In the genomic region with DNA sequence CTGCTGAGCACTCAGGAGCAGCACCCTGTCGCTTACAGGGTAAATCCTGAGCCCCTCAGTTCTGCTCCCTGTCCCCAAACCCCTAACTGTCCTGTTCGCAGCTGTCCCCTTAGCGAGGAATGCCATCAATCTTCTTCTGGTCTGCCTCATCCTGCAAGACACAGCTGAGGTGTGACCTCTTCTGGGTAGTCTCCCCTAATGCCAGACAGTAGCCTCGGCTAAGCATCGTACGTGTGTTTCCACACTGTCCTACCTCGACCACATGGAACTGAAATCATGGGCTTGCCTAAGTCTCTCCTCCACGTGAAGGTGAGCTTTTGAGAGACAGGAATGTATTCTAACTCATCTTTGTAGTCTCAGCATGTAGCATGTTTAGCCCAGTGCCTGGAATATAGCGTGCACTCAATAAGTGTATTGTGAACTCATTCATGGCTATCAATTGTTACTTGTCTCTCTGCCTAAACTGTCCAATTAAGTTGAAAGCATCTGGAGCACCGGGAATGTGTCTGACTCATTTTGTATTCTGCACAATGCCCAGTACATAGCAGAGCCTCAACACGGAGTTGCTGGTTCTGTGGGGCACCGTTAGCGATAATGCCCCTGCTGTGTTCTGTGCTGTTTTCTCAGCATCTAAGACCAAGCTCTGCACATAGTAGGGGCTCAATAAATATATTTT, we compare ENCODE assay signal across 26 cellular contexts.
DNase-seq lines count a peak whose midpoint lies in the region; ATAC-seq and TF ChIP-seq lines count a peak whose summit lies in the region.
"Had no signal": no experiment of that assay in that cellular context is flagged by ENCODE, and none has a peak within 500 bp of the region (broad histone marks: within the 10 kb centered on the region; RNA-seq: fewer than 3 reads in every experiment).

No MANE protein-coding gene starts in this region.

- H3K36me3 ChIP-seq in HEK293 (ENCODE audit: control insufficient read depth in 2 of 2, insufficient read depth in 1 of 2, low read length in 2 of 2): no peaks in the 10 kb centered on the region
- H3K36me3 ChIP-seq in hepatocyte (replicated peaks; ENCODE audit: insufficient read depth, low read depth): no peaks in the 10 kb centered on the region
- H3K36me3 ChIP-seq: esophagus muscularis mucosa, SJSA1, transverse colon had no signal

- WGBS in hepatocyte (ENCODE audit: low lambda C conversion rate, missing lambda C conversion rate): 82% methylated on average over 13 of the region's 13 CpGs

- no peaks in the 10 kb centered on the region for H3K4me1 ChIP-seq in HEK293 (ENCODE audit: control insufficient read depth, insufficient read depth, low read length)
- peaks cover 5% of the 10 kb centered on the region for H3K4me1 ChIP-seq in hepatocyte (ENCODE audit: insufficient read depth)

- H3K27me3 Mint-ChIP-seq in brain: peaks cover 13% of the 10 kb centered on the region

- POLR2A ChIA-PET in HEK293 (lab: Yijun Ruan, JAX): no interaction called here

- H3K4me3 ChIP-seq in HEK293 (ENCODE audit: low read depth, low read length) (no peak overlapping the region), hepatocyte (no peak overlapping the region)
- H3K4me3 ChIP-seq: esophagus muscularis mucosa, SJSA1, smooth muscle cell, transverse colon had no signal

- H4K20me1 ChIP-seq in hepatocyte (ENCODE audit: insufficient read depth, poor library complexity, severe bottlenecking): no peaks in the 10 kb centered on the region

- H3K27ac ChIP-seq in HEK293 (ENCODE audit: extremely low read depth, low read depth, low read length): no peak overlapping the region
- no peak overlapping the region for H3K27ac ChIP-seq in hepatocyte
- H3K27ac ChIP-seq: esophagus muscularis mucosa, KMS-11, SJSA1, transverse colon had no signal

- H3K36me3 Mint-ChIP-seq in brain: no peaks in the 10 kb centered on the region
- H3K36me3 Mint-ChIP-seq: naive B cell had no signal

- no peaks in the 10 kb centered on the region for H3K9me2 ChIP-seq in hepatocyte (replicated peaks; ENCODE audit: insufficient read depth)

- H3K4me2 ChIP-seq in hepatocyte: no peak overlapping the region
- H3K4me2 ChIP-seq: KMS-11, smooth muscle cell had no signal

- ATAC-seq in HG02642 (IDR thresholded peaks at IDR 0.05; ENCODE audit: poor library complexity, unreplicated experiment): no peak
- ATAC-seq: HCT116 had no signal

- no peaks in the 10 kb centered on the region for H3K79me2 ChIP-seq in hepatocyte

- peak overlapping the region; percentile 19 to 80 (median 47) for H3K27ac Mint-ChIP-seq in brain
- H3K27ac Mint-ChIP-seq: activated CD4-positive, alpha-beta memory T cell treated with anti-CD3 and anti-CD28 coated beads, Interleukin-2, amount 10 ng/mL, durations not matched to agents 7 days and 5 days; activated naive CD4-positive, alpha-beta T cell treated with anti-CD3 and anti-CD28 coated beads, Interleukin-2, amount 50 U/mL, for 24 hours; activated T-helper 2 cell treated with anti-CD3 and anti-CD28 coated beads, Interferon-gamma antibody, Interleukin-2, Interleukin-4, amounts not matched to agents 10 μg/mL and 5 μg/mL and 100 μg/mL, durations not matched to agents 14 hours and 24 hours and 36 hours; naive B cell had no signal

- H3K4me3 Mint-ChIP-seq in brain: no peak overlapping the region
- H3K4me3 Mint-ChIP-seq: activated CD4-positive, alpha-beta memory T cell treated with anti-CD3 and anti-CD28 coated beads, Interleukin-2, amount 10 ng/mL, durations not matched to agents 7 days and 5 days; activated naive CD4-positive, alpha-beta T cell treated with anti-CD3 and anti-CD28 coated beads, Interleukin-2, amount 50 U/mL, for 24 hours; T-helper 1 cell treated with Interleukin-12 subunit alpha and Interleukin-12 subunit beta and Interleukin-4 antibody, amounts not matched to agents 30 μg/mL and 1 μg/mL, for 36 hours had no signal

- TF ChIP-seq CTCF in HEK293 (tag by site-specific recombination; IDR thresholded peaks at IDR 0.05): no peak
- TF ChIP-seq CTCF in brain (conservative IDR thresholded peaks at IDR 0.05): no peak
- no peak for TF ChIP-seq CTCF in hepatocyte (IDR thresholded peaks at IDR 0.05; ENCODE audit: poor library complexity)

- H2AFZ ChIP-seq in hepatocyte: no peak overlapping the region

- peaks cover 0 to 16% (median 8%) of the 10 kb centered on the region in 5 experiments for H3K9me3 Mint-ChIP-seq in brain
- H3K9me3 Mint-ChIP-seq: activated CD4-positive, alpha-beta memory T cell treated with anti-CD3 and anti-CD28 coated beads, Interleukin-2, amount 10 ng/mL, durations not matched to agents 7 days and 5 days; activated naive CD4-positive, alpha-beta T cell treated with anti-CD3 and anti-CD28 coated beads, Interleukin-2, amount 50 U/mL, for 24 hours; activated T-helper 2 cell treated with anti-CD3 and anti-CD28 coated beads, Interferon-gamma antibody, Interleukin-2, Interleukin-4, amounts not matched to agents 10 μg/mL and 5 μg/mL and 100 μg/mL, durations not matched to agents 14 hours and 24 hours and 36 hours had no signal

- H3K27me3 ChIP-seq in hepatocyte: no peaks in the 10 kb centered on the region
- H3K27me3 ChIP-seq: esophagus muscularis mucosa, SJSA1, transverse colon had no signal

- H3K9me3 ChIP-seq in HEK293 (ENCODE audit: control insufficient read depth, insufficient read depth, low read depth, low read length): no peaks in the 10 kb centered on the region
- H3K9me3 ChIP-seq in hepatocyte (ENCODE audit: low read depth): no peaks in the 10 kb centered on the region
- H3K9me3 ChIP-seq: esophagus muscularis mucosa, SJSA1, transverse colon had no signal

- peaks cover 33% of the 10 kb centered on the region for H3K4me1 Mint-ChIP-seq in brain

- DNase-seq in AG08395 (ENCODE audit: low spot score) (peak; percentile 20), left kidney (ENCODE audit: low read depth, low spot score) (peak; percentile 48), ureter (ENCODE audit: low spot score) (no peak), hepatocyte (ENCODE audit: low spot score) (no peak)
- DNase-seq in stimulated activated CD4-positive, alpha-beta T cell treated with anti-CD3 and anti-CD28 coated beads, Interleukin-2, amount 100 ng/mL, for 24 hours: no peak
- DNase-seq: activated CD4-positive, alpha-beta memory T cell treated with anti-CD3 and anti-CD28 coated beads, Interleukin-2, amount 10 ng/mL, durations not matched to agents 7 days and 5 days; activated CD4-positive, alpha-beta T cell treated with anti-CD3 and anti-CD28 coated beads for 1 hour; cortex of kidney; naive B cell; NCI-H146; NCI-H2107; NCI-H524 treated with DMSO at 0.1 percent for 48 hours; occipital lobe; stimulated activated CD4-positive, alpha-beta T cell treated with anti-CD3 and anti-CD28 coated beads, Interleukin-1b, Interleukin-23, amount 100 ng/mL, for 48 hours; transverse colon had no signal

- CTCF ChIA-PET in HEK293 (lab: Yijun Ruan, JAX): no interaction called here

TF ChIP-seq in HEK293, 187 proteins besides CTCF, POLR2A, EP300 and RAD21:
- TF ChIP-seq BCL11B (tag by site-specific recombination; IDR thresholded peaks at IDR 0.05; ENCODE audit: low read depth) (no peak), ZNF121 (tag by site-specific recombination; IDR thresholded peaks at IDR 0.05) (no peak), ZNF10 (tag by site-specific recombination; IDR thresholded peaks at IDR 0.05) (no peak), ZNF660 (tag by site-specific recombination; IDR thresholded peaks at IDR 0.05) (peak; percentile 82), ZNF324 (tag by site-specific recombination; IDR thresholded peaks at IDR 0.05) (no peak)
- TF ChIP-seq, protein P1, sequence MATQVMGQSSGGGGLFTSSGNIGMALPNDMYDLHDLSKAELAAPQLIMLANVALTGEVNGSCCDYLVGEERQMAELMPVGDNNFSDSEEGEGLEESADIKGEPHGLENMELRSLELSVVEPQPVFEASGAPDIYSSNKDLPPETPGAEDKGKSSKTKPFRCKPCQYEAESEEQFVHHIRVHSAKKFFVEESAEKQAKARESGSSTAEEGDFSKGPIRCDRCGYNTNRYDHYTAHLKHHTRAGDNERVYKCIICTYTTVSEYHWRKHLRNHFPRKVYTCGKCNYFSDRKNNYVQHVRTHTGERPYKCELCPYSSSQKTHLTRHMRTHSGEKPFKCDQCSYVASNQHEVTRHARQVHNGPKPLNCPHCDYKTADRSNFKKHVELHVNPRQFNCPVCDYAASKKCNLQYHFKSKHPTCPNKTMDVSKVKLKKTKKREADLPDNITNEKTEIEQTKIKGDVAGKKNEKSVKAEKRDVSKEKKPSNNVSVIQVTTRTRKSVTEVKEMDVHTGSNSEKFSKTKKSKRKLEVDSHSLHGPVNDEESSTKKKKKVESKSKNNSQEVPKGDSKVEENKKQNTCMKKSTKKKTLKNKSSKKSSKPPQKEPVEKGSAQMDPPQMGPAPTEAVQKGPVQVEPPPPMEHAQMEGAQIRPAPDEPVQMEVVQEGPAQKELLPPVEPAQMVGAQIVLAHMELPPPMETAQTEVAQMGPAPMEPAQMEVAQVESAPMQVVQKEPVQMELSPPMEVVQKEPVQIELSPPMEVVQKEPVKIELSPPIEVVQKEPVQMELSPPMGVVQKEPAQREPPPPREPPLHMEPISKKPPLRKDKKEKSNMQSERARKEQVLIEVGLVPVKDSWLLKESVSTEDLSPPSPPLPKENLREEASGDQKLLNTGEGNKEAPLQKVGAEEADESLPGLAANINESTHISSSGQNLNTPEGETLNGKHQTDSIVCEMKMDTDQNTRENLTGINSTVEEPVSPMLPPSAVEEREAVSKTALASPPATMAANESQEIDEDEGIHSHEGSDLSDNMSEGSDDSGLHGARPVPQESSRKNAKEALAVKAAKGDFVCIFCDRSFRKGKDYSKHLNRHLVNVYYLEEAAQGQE (tag by site-specific recombination; IDR thresholded peaks at IDR 0.05): no peak

Comparison
In these comparisons a context has a peak if more than half of its experiments do, and no peak if none do; other contexts are left out.
1. DNase-seq: peak in AG08395 (single experiment) and left kidney (single experiment); none in ureter (single experiment), hepatocyte (single experiment) and stimulated activated CD4-positive, alpha-beta T cell treated with anti-CD3 and anti-CD28 coated beads, Interleukin-2, amount 100 ng/mL, for 24 hours (0 of 2).